In the genomic region with DNA sequence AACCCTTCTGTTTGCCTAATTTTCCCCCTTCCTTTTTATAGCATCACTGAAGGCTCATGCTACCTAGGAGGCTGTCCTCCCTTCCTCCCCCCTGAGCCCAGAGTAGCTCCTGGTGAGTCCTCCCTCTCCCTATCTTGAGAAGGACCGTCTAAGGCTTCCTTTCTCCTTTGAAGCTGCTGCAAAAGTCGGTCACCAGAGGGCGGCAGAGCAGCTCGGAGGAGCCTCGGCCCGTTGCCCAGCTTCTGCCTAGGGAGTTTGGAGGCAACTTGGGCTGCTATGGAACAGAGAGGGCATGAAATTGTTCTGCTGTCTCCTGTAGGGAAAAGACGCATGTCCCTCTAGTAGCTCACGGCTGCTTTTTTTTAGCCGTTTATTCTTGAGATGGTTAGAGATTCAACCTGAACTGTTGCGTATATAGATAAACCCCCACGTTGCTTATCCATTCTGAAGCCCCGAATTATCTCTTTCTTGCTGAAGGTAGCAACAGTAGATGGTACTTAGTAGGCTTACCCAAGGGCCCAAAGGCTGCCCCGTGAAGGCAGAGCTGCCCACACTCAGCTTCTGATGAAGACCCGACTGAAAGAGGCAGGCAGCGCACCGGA, we compare ENCODE assay signal across 8 cellular contexts. TPM values are rescaled to one million over a fixed set of nuclear protein-coding genes. Genes with fewer than 3 reads are reported as not detected.
DNase-seq lines count a peak whose midpoint lies in the region; ATAC-seq and TF ChIP-seq lines count a peak whose summit lies in the region.

No MANE protein-coding gene starts in this region.

- no peak for TF ChIP-seq POLR2A in heart left ventricle (IDR thresholded peaks at IDR 0.05)

- 36 to 52% (median 39%) methylated on average over 11 to 16 of the region's 16 CpGs for WGBS in heart left ventricle, 4 donors

- intact Hi-C loops in heart left ventricle (cut with DNase I), result loop anchor here in 3 of 10 donors (1.0 to 5.0 kb wide), 3 partner anchors 303 to 308 kb away; no protein-coding TSS in a partner anchor

- H3K9me3 ChIP-seq in heart left ventricle, result no peaks in the 10 kb centered on the region

- H3K4me3 Mint-ChIP-seq in activated naive CD8-positive, alpha-beta T cell treated with anti-CD3 and anti-CD28 coated beads, Interleukin-2, amount 50 U/mL, for 24 hours, result no peak overlapping the region

- H3K9me3 Mint-ChIP-seq in activated naive CD8-positive, alpha-beta T cell treated with anti-CD3 and anti-CD28 coated beads, Interleukin-2, amount 50 U/mL, for 24 hours, result no peaks in the 10 kb centered on the region

- no peak overlapping the region for H3K4me3 ChIP-seq in heart left ventricle

- no peak overlapping the region for H3K27ac Mint-ChIP-seq in activated naive CD8-positive, alpha-beta T cell treated with anti-CD3 and anti-CD28 coated beads, Interleukin-2, amount 50 U/mL, for 24 hours

- H3K27me3 ChIP-seq in heart left ventricle, result peaks cover 0 to 17% (median 0%) of the 10 kb centered on the region in 9 donors

- H3K36me3 ChIP-seq in heart left ventricle, result no peaks in the 10 kb centered on the region

- peaks cover 0 to 49% (median 20%) of the 10 kb centered on the region in 12 donors for H3K4me1 ChIP-seq in heart left ventricle

- H3K27me3 Mint-ChIP-seq in activated naive CD8-positive, alpha-beta T cell treated with anti-CD3 and anti-CD28 coated beads, Interleukin-2, amount 50 U/mL, for 24 hours, result peaks cover 38% of the 10 kb centered on the region

- peak; percentile 68 for DNase-seq in Daoy (ENCODE audit: low read depth)
- DNase-seq in LoVo (ENCODE audit: low spot score), result peak; percentile 78
- peak; percentile 30 to 70 for DNase-seq in SW 1271 (lab: John Stamatoyannopoulos, UW)
- DNase-seq in activated naive CD8-positive, alpha-beta T cell treated with anti-CD3 and anti-CD28 coated beads, Interleukin-2, amount 50 U/mL, for 24 hours, result peak; percentile 69
- DNase-seq in heart left ventricle, result peak; percentile 71 to 91 (median 84)
- DNase-seq in putamen (ENCODE audit: low spot score), result peak; percentile 79

- H3K4me1 Mint-ChIP-seq in activated naive CD8-positive, alpha-beta T cell treated with anti-CD3 and anti-CD28 coated beads, Interleukin-2, amount 50 U/mL, for 24 hours, result peaks cover 7% of the 10 kb centered on the region

- peak; percentile 68 to 91 (median 78) for TF ChIP-seq CTCF in heart left ventricle (IDR thresholded peaks at IDR 0.05)

- H3K27ac ChIP-seq in heart left ventricle, result no peak overlapping the region

- H3K36me3 Mint-ChIP-seq in activated naive CD8-positive, alpha-beta T cell treated with anti-CD3 and anti-CD28 coated beads, Interleukin-2, amount 50 U/mL, for 24 hours (ENCODE audit: low read depth), result no peaks in the 10 kb centered on the region

- peak; percentile 64 for ATAC-seq in activated naive CD8-positive, alpha-beta T cell treated with anti-CD3 and anti-CD28 coated beads, Interleukin-2, amount 50 U/mL, for 24 hours
- ATAC-seq in heart left ventricle (peak; percentile 19 to 62 (median 56)), GM21786 (IDR thresholded peaks at IDR 0.05; ENCODE audit: unreplicated experiment) (no peak), GM18873 (IDR thresholded peaks at IDR 0.05; ENCODE audit: low FRiP score, unreplicated experiment) (no peak)

RNA-seq across cellular contexts. Expression of gene WNT5B, which starts 5.7 kb away (rescaled TPM):
- 58.7 and 72.9 TPM in 2 replicates for total RNA-seq in Daoy (2014; rRNA removed; shearing (Covaris generic))
- 1 to 10 TPM in 5 of 9 donors, under 1 TPM in 4; 0.52 to 3.9 (median 1.3) TPM for total RNA-seq in heart left ventricle
- polyA plus RNA-seq in heart left ventricle, result 1 to 10 TPM; 1.3 to 1.7 TPM

RNA-seq across cellular contexts. Expression of gene FBXL14, which starts 40.3 kb away (rescaled TPM):
- total RNA-seq in Daoy (2014; rRNA removed; shearing (Covaris generic)), result 12.6 and 15.4 TPM in 2 replicates
- 10 to 100 TPM in 1 of 9 donors, 1 to 10 TPM in 8; 4.7 to 10.1 (median 8.4) TPM for total RNA-seq in heart left ventricle
- polyA plus RNA-seq in heart left ventricle, result 1 to 10 TPM; 1.7 to 9.0 TPM

RNA-seq across cellular contexts. Expression of gene ADIPOR2, which starts 56.2 kb away (rescaled TPM):
- total RNA-seq in Daoy (2014; rRNA removed; shearing (Covaris generic)), result 29.9 and 30.0 TPM in 2 replicates
- total RNA-seq in heart left ventricle, result 10 to 100 TPM; 28.1 to 52.5 (median 36.7) TPM
- polyA plus RNA-seq in heart left ventricle, result 10 to 100 TPM; 17.7 to 41.2 TPM

Comparison
In these comparisons a context has a peak if more than half of its experiments do, and no peak if none do; other contexts are left out.
1. ATAC-seq: peak in activated naive CD8-positive, alpha-beta T cell treated with anti-CD3 and anti-CD28 coated beads, Interleukin-2, amount 50 U/mL, for 24 hours (single experiment) and heart left ventricle (4 of 4); none in GM21786 (single experiment) and GM18873 (single experiment).
2. RNA of gene WNT5B, which starts 5.7 kb away (total RNA-seq): 58.7 to 72.9 TPM in Daoy; 0.52 to 3.9 TPM in heart left ventricle; every median in the first group is over 10 times any median in the second.
3. Peak in every context shown above with its lines, with median percentiles within 50 percentile points of each other: DNase-seq.